In the genomic region with DNA sequence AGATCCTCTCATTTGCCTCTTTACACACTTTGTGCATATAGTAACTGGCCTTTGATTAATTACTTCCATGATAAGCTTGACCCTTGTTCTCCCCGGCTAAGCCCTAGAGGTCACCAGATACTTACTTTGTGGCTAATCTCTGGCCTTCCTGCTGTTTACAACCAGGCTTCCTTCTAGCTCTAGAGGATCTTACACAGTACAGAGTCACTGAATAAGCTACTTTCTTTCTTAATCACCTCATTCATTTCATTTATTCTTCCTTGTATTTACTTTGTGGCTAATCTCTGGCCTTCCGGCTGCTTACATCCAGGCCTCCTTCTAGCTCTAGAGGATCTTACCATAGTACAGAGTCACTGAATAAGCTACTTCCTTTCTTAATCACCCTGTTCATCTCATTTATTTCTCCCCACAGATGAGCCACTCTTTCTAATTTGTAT, we compare ENCODE assay signal across 9 cellular contexts.
DNase-seq lines count a peak whose midpoint lies in the region; ATAC-seq lines count a peak whose summit lies in the region.
"Had no signal": no experiment of that assay in that cellular context is flagged by ENCODE, and none has a peak within 500 bp of the region (broad histone marks: within the 10 kb centered on the region; RNA-seq: fewer than 3 reads in every experiment).

No MANE protein-coding gene starts in this region.

- DNase-seq in AG08395 (ENCODE audit: low spot score) (peak; percentile 35), HS-5 (ENCODE audit: low read depth) (peak; percentile 15), astrocyte of the hippocampus (ENCODE audit: low read depth, low spot score) (peak; percentile 28), left colon (no peak), dedifferentiated amniotic fluid mesenchymal stem cell (ENCODE audit: extremely low spot score) (no peak), Ammon's horn (ENCODE audit: low spot score) (no peak)
- no peak for DNase-seq in central memory CD4-positive, alpha-beta T cell
- DNase-seq: stimulated activated CD4-positive, alpha-beta T cell treated with anti-CD3 and anti-CD28 coated beads, Interleukin-2, amount 100 ng/mL, for 24 hours had no signal

- ATAC-seq in left colon = peak; percentile 89
- no peak for ATAC-seq in HG02588 (IDR thresholded peaks at IDR 0.05; ENCODE audit: unreplicated experiment)

- intact Hi-C loops in left colon (cut with DNase I, micrococcal nuclease) = no loop called here

Comparison
In these comparisons a context has a peak if more than half of its experiments do, and no peak if none do; other contexts are left out.
1. DNase-seq: peak in AG08395 (single experiment), HS-5 (single experiment) and astrocyte of the hippocampus (single experiment); none in left colon (0 of 2), central memory CD4-positive, alpha-beta T cell (single experiment), dedifferentiated amniotic fluid mesenchymal stem cell (single experiment) and Ammon's horn (single experiment).